ENCODE assay signal across 17 cellular contexts in the genomic region with DNA sequence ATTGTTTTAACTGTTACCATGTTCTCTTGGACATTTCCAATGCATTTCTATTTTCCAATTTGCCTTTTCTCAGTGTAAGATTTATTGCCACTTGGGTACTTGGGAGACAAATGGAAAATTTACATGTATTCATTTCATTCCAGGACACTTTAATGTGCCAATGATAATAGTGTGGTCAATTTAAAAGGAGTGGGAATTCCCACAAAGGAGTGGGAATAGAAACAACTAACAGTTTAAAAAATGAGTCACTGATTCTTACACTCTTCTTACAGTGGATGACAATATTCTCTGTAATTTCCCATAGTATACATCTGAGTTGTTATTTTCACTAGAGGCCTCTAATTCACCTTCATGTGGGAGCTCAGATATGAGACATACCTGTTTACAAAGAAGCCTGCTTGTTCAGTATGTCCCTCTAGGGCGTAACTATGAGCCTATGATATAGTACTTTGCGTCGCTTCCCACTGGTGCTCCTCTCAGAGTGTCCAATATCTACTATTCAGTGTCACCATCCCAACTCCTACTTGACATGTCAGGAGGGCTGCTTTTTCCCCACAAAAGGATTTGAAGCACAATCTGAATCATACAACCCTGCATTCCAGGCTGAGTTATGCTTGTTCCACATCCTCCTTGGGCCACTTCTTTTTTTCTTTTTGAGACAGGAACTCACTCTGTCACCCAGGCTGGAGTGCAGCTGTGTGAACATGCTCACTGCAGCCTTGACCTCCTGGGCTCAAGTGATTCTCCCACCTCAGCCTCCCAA.
DNase-seq lines count a peak whose midpoint lies in the region; ATAC-seq, FAIRE-seq and TF ChIP-seq lines count a peak whose summit lies in the region.
"Had no signal": no experiment of that assay in that cellular context is flagged by ENCODE, and none has a peak within 500 bp of the region (broad histone marks: within the 10 kb centered on the region; RNA-seq: fewer than 3 reads in every experiment).

No MANE protein-coding gene starts in this region.

- in situ Hi-C loops in G401 (cut with HindIII; ENCODE audit: low sequenced_read_pairs) = no loop called here

- no peak for TF ChIP-seq CTCF in bronchial epithelial cell (IDR thresholded peaks at IDR 0.05; ENCODE audit: insufficient read depth, low read length, severe bottlenecking)

- H3K4me3 ChIP-seq in bronchial epithelial cell (ENCODE audit: low read depth, low read length) = no peak overlapping the region
- H3K4me3 ChIP-seq: thyroid gland had no signal

- peak; percentile 38 for DNase-seq in AG20443 (ENCODE audit: low spot score)
- peak; percentile 62 for DNase-seq in HT1080 (ENCODE audit: low read depth)
- peak; percentile 57 for DNase-seq in bronchial epithelial cell (ENCODE audit: low read depth)
- peak; percentile 9 for DNase-seq in medulla oblongata (ENCODE audit: extremely low spot score)
- DNase-seq in G401 (ENCODE audit: low spot score) = no peak
- no peak for DNase-seq in activated effector memory CD4-positive, alpha-beta T cell treated with anti-CD3 and anti-CD28 coated beads, Interleukin-2, amount 50 U/mL, for 16 hours
- DNase-seq: activated CD8-positive, alpha-beta T cell treated with anti-CD3 and anti-CD28 coated beads for 36 hours; amygdala; foreskin melanocyte; KBM-7; NCI-H1436 treated with DMSO at 0.1 percent for 48 hours; NCI-H446; stimulated activated CD4-positive, alpha-beta T cell treated with anti-CD3 and anti-CD28 coated beads, Interleukin-4, amount 100 ng/mL, for 1 hour; thyroid gland had no signal

- no peaks in the 10 kb centered on the region for H3K27me3 ChIP-seq in bronchial epithelial cell (ENCODE audit: control insufficient read depth, insufficient read depth, low read length)
- H3K27me3 ChIP-seq: thyroid gland had no signal

- no peaks in the 10 kb centered on the region for H3K36me3 ChIP-seq in bronchial epithelial cell (ENCODE audit: control insufficient read depth, insufficient read depth, low read length)
- H3K36me3 ChIP-seq: thyroid gland had no signal

- no peak for FAIRE-seq in bronchial epithelial cell (lab: Jason Lieb, UNC)
- FAIRE-seq: D721Med had no signal

- ATAC-seq in GM21529 (IDR thresholded peaks at IDR 0.05; ENCODE audit: unreplicated experiment) (no peak), HG03565 (IDR thresholded peaks at IDR 0.05; ENCODE audit: unreplicated experiment) (no peak)
- ATAC-seq: activated CD8-positive, alpha-beta T cell treated with anti-CD3 and anti-CD28 coated beads for 36 hours had no signal

Comparison
In these comparisons a context has a peak if more than half of its experiments do, and no peak if none do; other contexts are left out.
1. DNase-seq: peak in AG20443 (single experiment), HT1080 (single experiment), bronchial epithelial cell (single experiment) and medulla oblongata (single experiment); none in G401 (single experiment) and activated effector memory CD4-positive, alpha-beta T cell treated with anti-CD3 and anti-CD28 coated beads, Interleukin-2, amount 50 U/mL, for 16 hours (single experiment).